In genomic region chr14:70317091-70317968, GRCh38 we compare ENCODE assay signal across 12 cellular contexts. TPM values are rescaled to one million over a fixed set of nuclear protein-coding genes. Genes with fewer than 3 reads are reported as not detected.
DNase-seq lines count a peak whose midpoint lies in the region; ATAC-seq, FAIRE-seq and TF ChIP-seq lines count a peak whose summit lies in the region.
"Had no signal": no experiment of that assay in that cellular context is flagged by ENCODE, and none has a peak within 500 bp of the region (broad histone marks: within the 10 kb centered on the region; RNA-seq: fewer than 3 reads in every experiment).

No MANE protein-coding gene starts in this region.

- no peak for TF ChIP-seq RAD21 in A549 (conservative IDR thresholded peaks at IDR 0.05 in 1 of 2, IDR thresholded peaks at IDR 0.05 in 1 of 2)

- H4K8ac ChIP-seq in trophoblast cell (ENCODE audit: low read depth, low read length), result no peak overlapping the region

- no peak overlapping the region for H3K27ac Mint-ChIP-seq in glutamatergic neuron (ENCODE audit: unreplicated experiment)

- TF ChIP-seq CTCF in A549 (IDR thresholded peaks at IDR 0.05) (no peak), glutamatergic neuron (IDR thresholded peaks at IDR 0.05; ENCODE audit: partially characterized antibody, unreplicated experiment) (no peak), osteoblast (IDR thresholded peaks at IDR 0.05; ENCODE audit: extremely low read depth, low read depth, low read length) (no peak), coronary artery (IDR thresholded peaks at IDR 0.05) (no peak)

- no peak overlapping the region for H3K23ac ChIP-seq in trophoblast cell (ENCODE audit: low read length)

- H3K4me2 ChIP-seq in A549 (peak overlapping the region; percentile 58; the same call in 2 of the 3 replicates), osteoblast (ENCODE audit: insufficient read depth, low read length) (no peak overlapping the region), trophoblast cell (ENCODE audit: low read length) (no peak overlapping the region)

- no peak overlapping the region for H3K4ac ChIP-seq in trophoblast cell (ENCODE audit: low read depth, low read length)

- POLR2A ChIA-PET in A549 (lab: Yijun Ruan, JAX), result no interaction called here

- no peak for FAIRE-seq in A549 (lab: Jason Lieb, UNC)
- FAIRE-seq in HTR-8/SVneo (lab: Jason Lieb, UNC), result peak; percentile 86
- FAIRE-seq: GM12891 had no signal

- H3K9me3 ChIP-seq in A549, result no peaks in the 10 kb centered on the region
- no peaks in the 10 kb centered on the region for H3K9me3 ChIP-seq in osteoblast (ENCODE audit: low read depth, low read length)
- H3K9me3 ChIP-seq in trophoblast cell (ENCODE audit: insufficient read depth, low read depth, low read length), result no peaks in the 10 kb centered on the region

- H4K20me1 ChIP-seq in osteoblast (ENCODE audit: insufficient read depth, low read length), result no peaks in the 10 kb centered on the region

- no peak overlapping the region for H2BK120ac ChIP-seq in trophoblast cell (ENCODE audit: insufficient read depth, low read length, poor library complexity)

- no peak overlapping the region for H4K91ac ChIP-seq in trophoblast cell (ENCODE audit: low read depth, low read length)

- H3K4me1 ChIP-seq in A549, result peaks cover 16% of the 10 kb centered on the region; the same call in 2 of the 3 replicates
- no peaks in the 10 kb centered on the region for H3K4me1 ChIP-seq in osteoblast (ENCODE audit: insufficient read depth, low read length)
- no peaks in the 10 kb centered on the region for H3K4me1 ChIP-seq in trophoblast cell (ENCODE audit: control insufficient read depth in 1 of 2, insufficient read depth in 2 of 2, low read length in 2 of 2)

- 70% methylated on average over 3 of the region's 5 CpGs for WGBS in A549 (ENCODE audit: missing lambda C conversion rate)
- WGBS in trophoblast cell (ENCODE audit: extremely low coverage, insufficient coverage, insufficient read length), result no CpG with 5 or more reads among the region's 5 CpGs

- peak overlapping the region; percentile 11 to 28; a peak in 3 of 6 replicates for H3K27ac ChIP-seq in A549
- H3K27ac ChIP-seq in osteoblast (ENCODE audit: low read depth, low read length), result no peak overlapping the region
- H3K27ac ChIP-seq in trophoblast cell (ENCODE audit: low read depth, low read length), result no peak overlapping the region
- H3K27ac ChIP-seq in coronary artery, result no peak overlapping the region
- H3K27ac ChIP-seq: C4-2B had no signal

- no peak for TF ChIP-seq POLR2A in A549 (IDR thresholded peaks at IDR 0.05; ENCODE audit: low read length)

- no peaks in the 10 kb centered on the region for H3K36me3 ChIP-seq in osteoblast (ENCODE audit: insufficient read depth, low read length)
- H3K36me3 ChIP-seq in trophoblast cell (ENCODE audit: control insufficient read depth in 1 of 2, insufficient read depth in 2 of 2, low read length in 2 of 2), result no peaks in the 10 kb centered on the region

- H3K79me2 ChIP-seq in osteoblast (ENCODE audit: insufficient read depth, low read length), result no peaks in the 10 kb centered on the region
- H3K79me2 ChIP-seq in trophoblast cell (ENCODE audit: control insufficient read depth, insufficient read depth, low read length, poor library complexity), result no peaks in the 10 kb centered on the region

- H2AK5ac ChIP-seq in trophoblast cell (ENCODE audit: low read length), result no peak overlapping the region

- H2BK12ac ChIP-seq in trophoblast cell (ENCODE audit: low read length), result no peak overlapping the region

- H3K4me1 Mint-ChIP-seq in glutamatergic neuron (ENCODE audit: low read depth, unreplicated experiment), result peaks cover 4% of the 10 kb centered on the region
- H3K4me1 Mint-ChIP-seq: IgD-negative memory B cell had no signal

- CTCF ChIA-PET in A549 (lab: Yijun Ruan, JAX), result interaction anchor here (0.6 to 5.2 kb wide), 35 partner anchors 8 to 780 kb away, joined by 3 to 46 read pairs (median 4); partner anchors contain the start of gene COX16

- H3K27me3 ChIP-seq in osteoblast (ENCODE audit: insufficient read depth, low read length) (no peaks in the 10 kb centered on the region), trophoblast cell (ENCODE audit: insufficient read depth, low read length) (no peaks in the 10 kb centered on the region)

- H3K36me3 Mint-ChIP-seq in glutamatergic neuron (ENCODE audit: unreplicated experiment), result no peaks in the 10 kb centered on the region

- no peak for DNase-seq in A549 (ENCODE audit: low read depth in 1 of 2, low spot score in 1 of 2)
- DNase-seq in HTR-8/SVneo (ENCODE audit: insufficient read length, low spot score), result no peak
- DNase-seq in glutamatergic neuron, result no peak
- peak; percentile 37 for DNase-seq in osteoblast (ENCODE audit: insufficient read length, low spot score, missing footprints)
- DNase-seq in NCI-H526 treated with DMSO at 0.1 percent for 48 hours (lab: John Stamatoyannopoulos, UW), result no peak
- DNase-seq in trophoblast cell, result no peak
- no peak for DNase-seq in coronary artery (ENCODE audit: low spot score)
- DNase-seq: GF-D8, MM.1S had no signal

- no peak overlapping the region for H3K9ac ChIP-seq in trophoblast cell (ENCODE audit: low read length)

- no peak overlapping the region for H3K14ac ChIP-seq in trophoblast cell (ENCODE audit: low read length)

- H3K4me3 ChIP-seq in A549 (no peak overlapping the region), osteoblast (ENCODE audit: insufficient read depth, low read length) (no peak overlapping the region), trophoblast cell (ENCODE audit: low read depth, low read length) (no peak overlapping the region), coronary artery (no peak overlapping the region)

- TF ChIP-seq EP300 in A549 (IDR thresholded peaks at IDR 0.05), result no peak

- H3K27me3 Mint-ChIP-seq in glutamatergic neuron (ENCODE audit: unreplicated experiment), result no peaks in the 10 kb centered on the region

- H3K4me3 Mint-ChIP-seq in glutamatergic neuron (ENCODE audit: unreplicated experiment), result peak overlapping the region; percentile 4
- H3K4me3 Mint-ChIP-seq: IgD-negative memory B cell had no signal

- no peak overlapping the region for H3K18ac ChIP-seq in trophoblast cell (ENCODE audit: low read length)

- H3K79me1 ChIP-seq in trophoblast cell (ENCODE audit: low read length), result no peaks in the 10 kb centered on the region

- no peak overlapping the region for H2BK5ac ChIP-seq in trophoblast cell (ENCODE audit: low read depth, low read length, poor library complexity)

- H3K9me3 Mint-ChIP-seq in glutamatergic neuron (ENCODE audit: unreplicated experiment), result peaks cover 4% of the 10 kb centered on the region

- peak; percentile 60 to 62; a peak in 4 of 6 replicates for ATAC-seq in A549

- no peak overlapping the region for H2AFZ ChIP-seq in osteoblast (ENCODE audit: low read length)
- no peak overlapping the region for H2AFZ ChIP-seq in trophoblast cell (ENCODE audit: insufficient read depth, low read length, poor library complexity)

- no peak overlapping the region for H4K12ac ChIP-seq in trophoblast cell (ENCODE audit: low read depth, low read length)

TF ChIP-seq in A549, 52 proteins besides CTCF, POLR2A, EP300 and RAD21:
- TF ChIP-seq NR3C1 (IDR thresholded peaks at IDR 0.05) (no peak), RARB (CRISPR knock-in tag; IDR thresholded peaks at IDR 0.05) (no peak), CHD2 (IDR thresholded peaks at IDR 0.05; ENCODE audit: low read length, partially characterized antibody) (no peak), RCOR1 (IDR thresholded peaks at IDR 0.05; ENCODE audit: low read depth, low read length) (no peak), CBX2 (IDR thresholded peaks at IDR 0.05; ENCODE audit: borderline replicate concordance, low read depth) (no peak), CEBPB (IDR thresholded peaks at IDR 0.05) (no peak), ATOH8 (CRISPR knock-in tag; IDR thresholded peaks at IDR 0.05; ENCODE audit: low read depth) (no peak), MAFK (IDR thresholded peaks at IDR 0.05; ENCODE audit: partially characterized antibody) (no peak), ZC3H11A (IDR thresholded peaks at IDR 0.05) (no peak), EHF (CRISPR knock-in tag; IDR thresholded peaks at IDR 0.05) (no peak), POLR2AphosphoS2 (conservative IDR thresholded peaks at IDR 0.05; ENCODE audit: low read length) (no peak), ZFP36 (IDR thresholded peaks at IDR 0.05; ENCODE audit: borderline replicate concordance, partially characterized antibody) (no peak), HOXB5 (CRISPR knock-in tag; IDR thresholded peaks at IDR 0.05) (no peak), BCL3 (IDR thresholded peaks at IDR 0.05) (no peak), TP53 (CRISPR knock-in tag; IDR thresholded peaks at IDR 0.05) (no peak), FOSB (CRISPR knock-in tag; IDR thresholded peaks at IDR 0.05) (no peak), KDM1A (IDR thresholded peaks at IDR 0.05; ENCODE audit: low read depth) (no peak)

RNA-seq across cellular contexts. Expression of gene COX16, which starts 42.2 kb away (rescaled TPM):
- polyA plus RNA-seq in A549 (2011; rRNA removed) (41.8 and 59.1 TPM in 2 replicates), A549 (2017; fragmentation: RNase III; extraction: RNeasy Plus Mini Kit Qiagen cat#74134 plus additional on column Dnase treatment) (70.7 to 75.4 TPM (median 71.6 TPM) in 3 replicates)
- polyA plus RNA-seq in A549 (2012; cell fraction: cytosol; rRNA removed), result 19.6 and 22.7 TPM in 2 replicates
- 3.7 and 8.9 TPM in 2 replicates for polyA plus RNA-seq in A549 (2012; cell fraction: nucleus; rRNA removed)
- polyA minus RNA-seq in A549 (2011; rRNA and poly(A)+ RNA removed), result 8.9 and 9.6 TPM in 2 replicates
- total RNA-seq in glutamatergic neuron (ENCODE audit: unreplicated experiment) (44.0 TPM), osteoblast (23.5 and 24.8 TPM in 2 replicates)
- 64.5 and 66.7 TPM in 2 replicates for polyA plus RNA-seq in trophoblast cell (2013)

Comparison
In these comparisons a context has a peak if more than half of its experiments do, and no peak if none do; other contexts are left out.
1. H3K27ac ChIP-seq: peak in A549 (2 of 2); none in osteoblast (single experiment), trophoblast cell (single experiment) and coronary artery (0 of 2).